25 cellular contexts compared by ENCODE assay signal in genomic region chr12:63893170-63893569, GRCh38.
"Had no signal": no experiment of that assay in that cellular context is flagged by ENCODE, and none has a peak within 500 bp of the region (broad histone marks: within the 10 kb centered on the region; RNA-seq: fewer than 3 reads in every experiment).

No MANE protein-coding gene starts in this region.

- H3K27ac ChIP-seq: adrenal gland, ascending aorta, breast epithelium, colonic mucosa, dorsolateral prefrontal cortex, esophagus squamous epithelium, gastrocnemius medialis, pancreas, psoas muscle, right atrium auricular region, thoracic aorta, vagina, WERI-Rb-1 had no signal

- H3K9me3 Mint-ChIP-seq: activated naive CD4-positive, alpha-beta T cell treated with anti-CD3 and anti-CD28 coated beads, Interleukin-2, amount 50 U/mL, for 72 hours; activated T-helper 17 cell treated with anti-CD3 and anti-CD28 coated beads, Interleukin-2, amount 50 U/mL, for 72 hours; central memory CD8-positive, alpha-beta T cell; natural killer cell; type B pancreatic cell had no signal

- H3K27me3 ChIP-seq: adrenal gland, ascending aorta, breast epithelium, colonic mucosa, dorsolateral prefrontal cortex, esophagus squamous epithelium, gastrocnemius medialis, pancreas, right atrium auricular region, vagina had no signal

- H3K27me3 Mint-ChIP-seq: type B pancreatic cell had no signal

- H3K27ac Mint-ChIP-seq: activated naive CD4-positive, alpha-beta T cell treated with anti-CD3 and anti-CD28 coated beads, Interleukin-2, amount 50 U/mL, for 72 hours; activated T-helper 17 cell treated with anti-CD3 and anti-CD28 coated beads, Interleukin-2, amount 50 U/mL, for 72 hours; natural killer cell; type B pancreatic cell had no signal

- H3K4me1 ChIP-seq: ascending aorta, breast epithelium, colonic mucosa, gastrocnemius medialis, psoas muscle had no signal

- H3K4me3 Mint-ChIP-seq: activated T-helper 17 cell treated with anti-CD3 and anti-CD28 coated beads, Interleukin-2, amount 50 U/mL, for 72 hours; central memory CD8-positive, alpha-beta T cell; natural killer cell; type B pancreatic cell had no signal

- H3K36me3 ChIP-seq: adrenal gland, ascending aorta, breast epithelium, colonic mucosa, esophagus squamous epithelium, gastrocnemius medialis, pancreas, right atrium auricular region, thoracic aorta, vagina, WERI-Rb-1 had no signal

- ATAC-seq: activated naive CD4-positive, alpha-beta T cell treated with anti-CD3 and anti-CD28 coated beads, Interleukin-2, amount 50 U/mL, for 72 hours; activated T-helper 17 cell treated with anti-CD3 and anti-CD28 coated beads, Interleukin-2, amount 50 U/mL, for 72 hours; gastrocnemius medialis; left ventricle myocardium superior; natural killer cell; pancreas; psoas muscle had no signal

- H3K4me3 ChIP-seq: adrenal gland, ascending aorta, breast epithelium, colonic mucosa, dorsolateral prefrontal cortex, esophagus squamous epithelium, gastrocnemius medialis, pancreas, psoas muscle, right atrium auricular region, thoracic aorta, vagina had no signal

- DNase-seq: activated CD4-positive, alpha-beta T cell treated with anti-CD3 and anti-CD28 coated beads for 1 hour; activated T-cell treated with anti-CD3 and anti-CD28 coated beads, Interleukin-2, amount 50 U/mL, for 1 hour; adrenal gland; colonic mucosa; dorsolateral prefrontal cortex; esophagus squamous epithelium; gastrocnemius medialis; hippocampal formation; left ventricle myocardium superior; midbrain; natural killer cell; pancreas; psoas muscle; stimulated activated CD4-positive, alpha-beta T cell treated with anti-CD3 and anti-CD28 coated beads, Interleukin-4, amount 100 ng/mL, for 24 hours; stimulated activated naive CD4-positive, alpha-beta T cell treated with Interleukin-2 at 50 U/mL for 16 hours; WERI-Rb-1 had no signal

- H3K9me3 ChIP-seq: adrenal gland, ascending aorta, breast epithelium, colonic mucosa, esophagus squamous epithelium, gastrocnemius medialis, pancreas, psoas muscle, right atrium auricular region, thoracic aorta, vagina had no signal

- H3K4me1 Mint-ChIP-seq: central memory CD8-positive, alpha-beta T cell; natural killer cell had no signal

- H3K36me3 Mint-ChIP-seq: activated naive CD4-positive, alpha-beta T cell treated with anti-CD3 and anti-CD28 coated beads, Interleukin-2, amount 50 U/mL, for 72 hours; natural killer cell; type B pancreatic cell had no signal
